In genomic region chr1:231796141-231796540, GRCh38 we compare ENCODE assay signal across 16 cellular contexts.
"Had no signal": no experiment of that assay in that cellular context is flagged by ENCODE, and none has a peak within 500 bp of the region (broad histone marks: within the 10 kb centered on the region; RNA-seq: fewer than 3 reads in every experiment).

No MANE protein-coding gene starts in this region.

- H3K36me3 ChIP-seq: esophagus muscularis mucosa, gastrocnemius medialis, neutrophil had no signal

- H3K4me3 ChIP-seq: esophagus muscularis mucosa, gastrocnemius medialis, heart right ventricle had no signal

- DNase-seq: effector memory CD8-positive, alpha-beta T cell; gastrocnemius medialis; heart right ventricle; hypothalamus; kidney glomerular epithelial cell; mammary epithelial cell; naive thymus-derived CD8-positive, alpha-beta T cell; posterior cingulate gyrus; small intestine; stimulated activated CD4-positive, alpha-beta T cell treated with anti-CD3 and anti-CD28 coated beads, Interleukin-2, amount 100 ng/mL, for 48 hours; stimulated activated naive CD4-positive, alpha-beta T cell treated with Interleukin-2 at 50 U/mL for 16 hours; trophoblast cell had no signal

- H3K9me3 ChIP-seq: esophagus muscularis mucosa, gastrocnemius medialis, heart right ventricle, neutrophil had no signal

- ATAC-seq: effector memory CD8-positive, alpha-beta T cell; gastrocnemius medialis; heart right ventricle; naive thymus-derived CD8-positive, alpha-beta T cell; sciatic nerve had no signal

- H3K27me3 ChIP-seq: esophagus muscularis mucosa, gastrocnemius medialis, heart right ventricle, neutrophil had no signal

- H3K27ac ChIP-seq: epithelial cell of prostate, esophagus muscularis mucosa, gastrocnemius medialis, heart right ventricle, neutrophil had no signal
